20 cellular contexts compared by ENCODE assay signal in genomic region chr22:49814856-49815255, GRCh38. TPM values are rescaled to one million over a fixed set of nuclear protein-coding genes. Genes with fewer than 3 reads are reported as not detected.
DNase-seq lines count a peak whose midpoint lies in the region; ATAC-seq, FAIRE-seq and TF ChIP-seq lines count a peak whose summit lies in the region.
"Had no signal": no experiment of that assay in that cellular context is flagged by ENCODE, and none has a peak within 500 bp of the region (broad histone marks: within the 10 kb centered on the region; RNA-seq: fewer than 3 reads in every experiment).

No MANE protein-coding gene starts in this region.

- H3K27me3 Mint-ChIP-seq in activated CD4-positive, alpha-beta memory T cell treated with anti-CD3 and anti-CD28 coated beads, Interleukin-2, amount 10 ng/mL, durations not matched to agents 7 days and 5 days: no peaks in the 10 kb centered on the region
- no peaks in the 10 kb centered on the region for H3K27me3 Mint-ChIP-seq in activated CD4-positive, alpha-beta memory T cell treated with anti-CD3 and anti-CD28 coated beads for 36 hours
- no peaks in the 10 kb centered on the region for H3K27me3 Mint-ChIP-seq in activated T-helper 17 cell treated with anti-CD3 and anti-CD28 coated beads, Interleukin-2, amount 50 U/mL, for 72 hours
- H3K27me3 Mint-ChIP-seq in neural crest cell (ENCODE audit: low read depth): no peaks in the 10 kb centered on the region
- no peaks in the 10 kb centered on the region for H3K27me3 Mint-ChIP-seq in activated naive CD8-positive, alpha-beta T cell treated with anti-CD3 and anti-CD28 coated beads, Interleukin-2, amount 50 U/mL, for 24 hours

- no peaks in the 10 kb centered on the region for H3K9me3 ChIP-seq in MM.1S (replicated peaks; ENCODE audit: insufficient read depth, low read length)
- H3K9me3 ChIP-seq: BLaER1 treated with 17β-estradiol and CSF1 and Interleukin-3, amounts not matched to agents 10 nM and 100 nM had no signal

- H2AFZ ChIP-seq in MM.1S (ENCODE audit: low read length): no peak overlapping the region

- CTCF ChIA-PET in activated CD4-positive, alpha-beta memory T cell treated with anti-CD3 and anti-CD28 coated beads, Interleukin-2, amount 10 ng/mL, durations not matched to agents 7 days and 5 days (lab: Charles Lee): no interaction called here
- CTCF ChIA-PET in activated CD4-positive, alpha-beta memory T cell treated with anti-CD3 and anti-CD28 coated beads for 36 hours (lab: Charles Lee): interaction anchor here (0.6 to 1.0 kb wide), 2 partner anchors 47 to 110 kb away, joined by 3 to 5 read pairs; no protein-coding TSS in a partner anchor

- no peaks in the 10 kb centered on the region for H3K4me1 ChIP-seq in MM.1S (ENCODE audit: low read length)

- TF ChIP-seq POLR2A in GM12891 (IDR thresholded peaks at IDR 0.05; ENCODE audit: low read depth, low read length): no peak

- no peaks in the 10 kb centered on the region for H3K9me2 ChIP-seq in MM.1S (replicated peaks; ENCODE audit: insufficient read depth, low read length)

- no peaks in the 10 kb centered on the region for H3K27me3 ChIP-seq in MM.1S (replicated peaks; ENCODE audit: insufficient read depth, low read length)
- H3K27me3 ChIP-seq: BLaER1 treated with 17β-estradiol and CSF1 and Interleukin-3, amounts not matched to agents 10 nM and 100 nM had no signal

- no peak overlapping the region for H3K9ac ChIP-seq in MM.1S (ENCODE audit: low read length)

- TF ChIP-seq CTCF in neural crest cell (conservative IDR thresholded peaks at IDR 0.05): no peak
- no peak for TF ChIP-seq CTCF in MM.1S (IDR thresholded peaks at IDR 0.05; ENCODE audit: low read length)

- H3K79me2 ChIP-seq in MM.1S (ENCODE audit: low read length): peaks cover 100% of the 10 kb centered on the region

- H3K4me2 ChIP-seq in MM.1S (ENCODE audit: low read depth, low read length): no peak overlapping the region

- no peak overlapping the region for H3K4me3 ChIP-seq in MM.1S (ENCODE audit: low read length)
- H3K4me3 ChIP-seq: BLaER1 treated with 17β-estradiol and CSF1 and Interleukin-3, amounts not matched to agents 10 nM and 100 nM; K562 had no signal

- no peak for ATAC-seq in activated T-helper 17 cell treated with anti-CD3 and anti-CD28 coated beads, Interleukin-2, amount 50 U/mL, for 72 hours (replicated peaks)
- no peak for ATAC-seq in activated naive CD8-positive, alpha-beta T cell treated with anti-CD3 and anti-CD28 coated beads, Interleukin-2, amount 50 U/mL, for 24 hours
- no peak for ATAC-seq in HG02678 (IDR thresholded peaks at IDR 0.05; ENCODE audit: unreplicated experiment)
- ATAC-seq: K562, SK-N-SH treated with all-trans-retinoic acid at 6 μM for 48 hours had no signal

- H3K9me3 Mint-ChIP-seq in activated CD4-positive, alpha-beta memory T cell treated with anti-CD3 and anti-CD28 coated beads, Interleukin-2, amount 10 ng/mL, durations not matched to agents 7 days and 5 days: no peaks in the 10 kb centered on the region
- H3K9me3 Mint-ChIP-seq in activated CD4-positive, alpha-beta memory T cell treated with anti-CD3 and anti-CD28 coated beads for 36 hours: no peaks in the 10 kb centered on the region
- H3K9me3 Mint-ChIP-seq in activated T-helper 17 cell treated with anti-CD3 and anti-CD28 coated beads, Interleukin-2, amount 50 U/mL, for 72 hours: no peaks in the 10 kb centered on the region
- H3K9me3 Mint-ChIP-seq in neural crest cell: no peaks in the 10 kb centered on the region
- no peaks in the 10 kb centered on the region for H3K9me3 Mint-ChIP-seq in activated naive CD8-positive, alpha-beta T cell treated with anti-CD3 and anti-CD28 coated beads, Interleukin-2, amount 50 U/mL, for 24 hours

- peaks cover 7% of the 10 kb centered on the region; the same call in 1 of the 2 replicates for H3K36me3 ChIP-seq in MM.1S (replicated peaks; ENCODE audit: insufficient read depth, low read length)

- FAIRE-seq in GM12891 (lab: Jason Lieb, UNC): no peak
- FAIRE-seq: K562 had no signal

- H3K36me3 Mint-ChIP-seq in activated CD4-positive, alpha-beta memory T cell treated with anti-CD3 and anti-CD28 coated beads, Interleukin-2, amount 10 ng/mL, durations not matched to agents 7 days and 5 days (ENCODE audit: low read depth): peaks cover 64% of the 10 kb centered on the region
- H3K36me3 Mint-ChIP-seq in activated CD4-positive, alpha-beta memory T cell treated with anti-CD3 and anti-CD28 coated beads for 36 hours: peaks cover 35% of the 10 kb centered on the region
- H3K36me3 Mint-ChIP-seq in activated T-helper 17 cell treated with anti-CD3 and anti-CD28 coated beads, Interleukin-2, amount 50 U/mL, for 72 hours (ENCODE audit: low read depth): peaks cover 77% of the 10 kb centered on the region
- peaks cover 24% of the 10 kb centered on the region for H3K36me3 Mint-ChIP-seq in neural crest cell (ENCODE audit: low read depth)
- H3K36me3 Mint-ChIP-seq in activated naive CD8-positive, alpha-beta T cell treated with anti-CD3 and anti-CD28 coated beads, Interleukin-2, amount 50 U/mL, for 24 hours (ENCODE audit: low read depth): peaks cover 47% of the 10 kb centered on the region

- intact Hi-C loops in activated CD4-positive, alpha-beta memory T cell treated with anti-CD3 and anti-CD28 coated beads for 36 hours (cut with micrococcal nuclease): loop anchor here (2.0 kb wide), 1 partner anchor 24 kb away; no protein-coding TSS in a partner anchor

- no peak for DNase-seq in activated CD4-positive, alpha-beta memory T cell treated with anti-CD3 and anti-CD28 coated beads, Interleukin-2, amount 10 ng/mL, durations not matched to agents 7 days and 5 days
- no peak for DNase-seq in activated CD4-positive, alpha-beta memory T cell treated with anti-CD3 and anti-CD28 coated beads for 36 hours
- DNase-seq in GM12891 (ENCODE audit: insufficient read length, low spot score) (no peak), neural crest cell (ENCODE audit: low read depth, low spot score) (no peak), MM.1S (no peak)
- DNase-seq in activated naive CD8-positive, alpha-beta T cell treated with anti-CD3 and anti-CD28 coated beads, Interleukin-2, amount 50 U/mL, for 24 hours: no peak
- DNase-seq: DMS79; NCI-H1092 treated with DMSO at 0.1 percent for 48 hours; NCI-H1436 treated with DMSO at 0.1 percent for 48 hours; NCI-H1930; NCI-H2227 treated with DMSO at 0.1 percent for 48 hours; NCI-H510A treated with DMSO at 0.1 percent for 48 hours; NCI-H774; NK-92 treated with Interleukin-12 subunit alpha and Interleukin-12 subunit beta, amount 100 ng/mL, for 24 hours had no signal

- no peaks in the 10 kb centered on the region for H3F3A ChIP-seq in MM.1S (ENCODE audit: insufficient read depth, low read length)

- POLR2A ChIA-PET in activated CD4-positive, alpha-beta memory T cell treated with anti-CD3 and anti-CD28 coated beads, Interleukin-2, amount 10 ng/mL, durations not matched to agents 7 days and 5 days (lab: Charles Lee): interaction anchor here (1.3 to 2.1 kb wide), 4 partner anchors 12 to 66 kb away, joined by 4 to 8 read pairs (median 5); no protein-coding TSS in a partner anchor
- POLR2A ChIA-PET in activated CD4-positive, alpha-beta memory T cell treated with anti-CD3 and anti-CD28 coated beads for 36 hours (lab: Charles Lee): interaction anchor here (1.8 kb wide), 1 partner anchor 11 kb away, joined by 5 read pairs; no protein-coding TSS in a partner anchor

- H3K27ac ChIP-seq in MM.1S (ENCODE audit: low read length): no peak overlapping the region
- H3K27ac ChIP-seq: 22Rv1 had no signal

- peaks cover 29% of the 10 kb centered on the region for H4K20me1 ChIP-seq in MM.1S (ENCODE audit: insufficient read depth, low read length)

- H3K4me3 Mint-ChIP-seq in activated CD4-positive, alpha-beta memory T cell treated with anti-CD3 and anti-CD28 coated beads, Interleukin-2, amount 10 ng/mL, durations not matched to agents 7 days and 5 days: no peak overlapping the region
- H3K4me3 Mint-ChIP-seq in activated CD4-positive, alpha-beta memory T cell treated with anti-CD3 and anti-CD28 coated beads for 36 hours: no peak overlapping the region
- peak overlapping the region; percentile 75 for H3K4me3 Mint-ChIP-seq in activated T-helper 17 cell treated with anti-CD3 and anti-CD28 coated beads, Interleukin-2, amount 50 U/mL, for 72 hours
- H3K4me3 Mint-ChIP-seq in neural crest cell: no peak overlapping the region
- no peak overlapping the region for H3K4me3 Mint-ChIP-seq in activated naive CD8-positive, alpha-beta T cell treated with anti-CD3 and anti-CD28 coated beads, Interleukin-2, amount 50 U/mL, for 24 hours

- peak overlapping the region; percentile 6 for H3K27ac Mint-ChIP-seq in activated CD4-positive, alpha-beta memory T cell treated with anti-CD3 and anti-CD28 coated beads, Interleukin-2, amount 10 ng/mL, durations not matched to agents 7 days and 5 days
- no peak overlapping the region for H3K27ac Mint-ChIP-seq in activated CD4-positive, alpha-beta memory T cell treated with anti-CD3 and anti-CD28 coated beads for 36 hours
- H3K27ac Mint-ChIP-seq in activated T-helper 17 cell treated with anti-CD3 and anti-CD28 coated beads, Interleukin-2, amount 50 U/mL, for 72 hours: no peak overlapping the region
- peak overlapping the region; percentile 38 for H3K27ac Mint-ChIP-seq in neural crest cell (ENCODE audit: unreplicated experiment)
- no peak overlapping the region for H3K27ac Mint-ChIP-seq in activated naive CD8-positive, alpha-beta T cell treated with anti-CD3 and anti-CD28 coated beads, Interleukin-2, amount 50 U/mL, for 24 hours

- peaks cover 69% of the 10 kb centered on the region for H3K4me1 Mint-ChIP-seq in activated CD4-positive, alpha-beta memory T cell treated with anti-CD3 and anti-CD28 coated beads, Interleukin-2, amount 10 ng/mL, durations not matched to agents 7 days and 5 days
- peaks cover 73% of the 10 kb centered on the region for H3K4me1 Mint-ChIP-seq in activated CD4-positive, alpha-beta memory T cell treated with anti-CD3 and anti-CD28 coated beads for 36 hours (ENCODE audit: low read depth)
- peaks cover 51% of the 10 kb centered on the region for H3K4me1 Mint-ChIP-seq in activated T-helper 17 cell treated with anti-CD3 and anti-CD28 coated beads, Interleukin-2, amount 50 U/mL, for 72 hours
- peaks cover 11% of the 10 kb centered on the region for H3K4me1 Mint-ChIP-seq in neural crest cell
- peaks cover 63% of the 10 kb centered on the region for H3K4me1 Mint-ChIP-seq in activated naive CD8-positive, alpha-beta T cell treated with anti-CD3 and anti-CD28 coated beads, Interleukin-2, amount 50 U/mL, for 24 hours

RNA-seq across cellular contexts. Expression of gene BRD1, which starts 12.8 kb away (rescaled TPM):
- 10 to 100 TPM; 54.7 to 55.4 TPM for total RNA-seq in activated CD4-positive, alpha-beta memory T cell treated with anti-CD3 and anti-CD28 coated beads, Interleukin-2, amount 10 ng/mL, durations not matched to agents 7 days and 5 days
- total RNA-seq in activated CD4-positive, alpha-beta memory T cell treated with anti-CD3 and anti-CD28 coated beads for 36 hours: 10 to 100 TPM; 27.5 to 30.2 TPM
- polyA plus RNA-seq in GM12891 (2012; ENCODE audit: low read depth, missing spikeins): 11.3 TPM
- 10 to 100 TPM; 43.4 to 43.8 TPM for total RNA-seq in activated T-helper 17 cell treated with anti-CD3 and anti-CD28 coated beads, Interleukin-2, amount 50 U/mL, for 72 hours
- 55.5 and 59.1 TPM in 2 replicates for total RNA-seq in neural crest cell

RNA-seq across cellular contexts. Expression of gene ZBED4, which starts 38.8 kb away (rescaled TPM):
- total RNA-seq in activated CD4-positive, alpha-beta memory T cell treated with anti-CD3 and anti-CD28 coated beads, Interleukin-2, amount 10 ng/mL, durations not matched to agents 7 days and 5 days: 10 to 100 TPM; 20.6 to 21.8 TPM
- 10 to 100 TPM; 18.4 TPM for total RNA-seq in activated CD4-positive, alpha-beta memory T cell treated with anti-CD3 and anti-CD28 coated beads for 36 hours
- polyA plus RNA-seq in GM12891 (2012; ENCODE audit: low read depth, missing spikeins): 9.5 TPM
- 10 to 100 TPM; 27.1 to 28.5 TPM for total RNA-seq in activated T-helper 17 cell treated with anti-CD3 and anti-CD28 coated beads, Interleukin-2, amount 50 U/mL, for 72 hours
- total RNA-seq in neural crest cell: 43.8 and 44.5 TPM in 2 replicates

Comparison
In these comparisons a context has a peak if more than half of its experiments do, and no peak if none do; other contexts are left out.
1. H3K27ac Mint-ChIP-seq: peak in activated CD4-positive, alpha-beta memory T cell treated with anti-CD3 and anti-CD28 coated beads, Interleukin-2, amount 10 ng/mL, durations not matched to agents 7 days and 5 days (single experiment) and neural crest cell (single experiment); none in activated CD4-positive, alpha-beta memory T cell treated with anti-CD3 and anti-CD28 coated beads for 36 hours (single experiment), activated T-helper 17 cell treated with anti-CD3 and anti-CD28 coated beads, Interleukin-2, amount 50 U/mL, for 72 hours (single experiment) and activated naive CD8-positive, alpha-beta T cell treated with anti-CD3 and anti-CD28 coated beads, Interleukin-2, amount 50 U/mL, for 24 hours (single experiment).